9 cellular contexts compared by ENCODE assay signal in genomic region chr17:79391808-79392233, GRCh38.
DNase-seq lines count a peak whose midpoint lies in the region; ATAC-seq, FAIRE-seq and TF ChIP-seq lines count a peak whose summit lies in the region.
"Had no signal": no experiment of that assay in that cellular context is flagged by ENCODE, and none has a peak within 500 bp of the region (broad histone marks: within the 10 kb centered on the region; RNA-seq: fewer than 3 reads in every experiment).

No MANE protein-coding gene starts in this region.

- no peaks in the 10 kb centered on the region for H3K36me3 ChIP-seq in MM.1S (replicated peaks; ENCODE audit: insufficient read depth, low read length)
- H3K36me3 ChIP-seq in ovary = no peaks in the 10 kb centered on the region
- no peaks in the 10 kb centered on the region for H3K36me3 ChIP-seq in tibial nerve

- H3F3A ChIP-seq in MM.1S (ENCODE audit: insufficient read depth, low read length) = no peaks in the 10 kb centered on the region

- H3K9ac ChIP-seq in MM.1S (ENCODE audit: low read length) = no peak overlapping the region

- DNase-seq in DMS53 (lab: John Stamatoyannopoulos, UW) (peak; percentile 75), MM.1S (peak; percentile 51), SHP77 treated with DMSO at 0.1 percent for 48 hours (lab: John Stamatoyannopoulos, UW) (peak; percentile 26), frontal cortex (ENCODE audit: low spot score in 2 of 2) (peak; percentile 71 to 82), ovary (peak; percentile 58 to 84 (median 74)), tibial nerve (ENCODE audit: low spot score in 2 of 2) (peak; percentile 55 to 76)
- peak; percentile 44 for DNase-seq in activated effector memory CD4-positive, alpha-beta T cell treated with Interleukin-2 at 50 U/mL for 16 hours

- H3K4me3 ChIP-seq in MM.1S (ENCODE audit: low read length) (no peak overlapping the region), ovary (no peak overlapping the region), tibial nerve (no peak overlapping the region)

- H4K20me1 ChIP-seq in MM.1S (ENCODE audit: insufficient read depth, low read length) = no peaks in the 10 kb centered on the region

- 2% methylated on average over 18 of the region's 18 CpGs for WGBS in ovary, 3 donors
- 2 to 6% methylated on average over 18 of the region's 18 CpGs for WGBS in tibial nerve, 2 donors

- no peaks in the 10 kb centered on the region for H3K9me2 ChIP-seq in MM.1S (replicated peaks; ENCODE audit: insufficient read depth, low read length)

- intact Hi-C loops in ovary (cut with DNase I) = loop anchor here (2.0 to 10.0 kb wide), 6 partner anchors 305 to 397 kb away; partner anchors contain the start of gene C1QTNF1 (in 1 of the 4)

- H3K9me3 ChIP-seq in MM.1S (replicated peaks; ENCODE audit: insufficient read depth, low read length) (no peaks in the 10 kb centered on the region), ovary (no peaks in the 10 kb centered on the region), tibial nerve (no peaks in the 10 kb centered on the region)

- no peak for ATAC-seq in GM18861 (IDR thresholded peaks at IDR 0.05; ENCODE audit: unreplicated experiment)

- H3K79me2 ChIP-seq in MM.1S (ENCODE audit: low read length) = no peaks in the 10 kb centered on the region

- H3K4me1 ChIP-seq in MM.1S (ENCODE audit: low read length) (no peaks in the 10 kb centered on the region), ovary (ENCODE audit: insufficient read depth) (no peaks in the 10 kb centered on the region), tibial nerve (peaks cover 0 to 5% (median 0%) of the 10 kb centered on the region in 4 donors)

- peak; percentile 80 for TF ChIP-seq CTCF in MM.1S (IDR thresholded peaks at IDR 0.05; ENCODE audit: low read length)
- TF ChIP-seq CTCF in ovary (IDR thresholded peaks at IDR 0.05) = peak; percentile 48 to 75 (median 66)
- TF ChIP-seq CTCF in tibial nerve (IDR thresholded peaks at IDR 0.05) = peak; percentile 80 to 89 (median 88)

- H2AFZ ChIP-seq in MM.1S (ENCODE audit: low read length) = no peak overlapping the region

- no peak overlapping the region for H3K27ac ChIP-seq in MM.1S (ENCODE audit: low read length)
- H3K27ac ChIP-seq in ovary = no peak overlapping the region
- no peak overlapping the region for H3K27ac ChIP-seq in tibial nerve

- FAIRE-seq in frontal cortex (lab: Jason Lieb, UNC) = no peak
- FAIRE-seq: TTC549 had no signal

- H3K27me3 ChIP-seq in MM.1S (replicated peaks; ENCODE audit: insufficient read depth, low read length) (peaks cover 96% of the 10 kb centered on the region), ovary (no peaks in the 10 kb centered on the region), tibial nerve (peaks cover 0 to 93% of the 10 kb centered on the region in 2 donors)

- no peak overlapping the region for H3K4me2 ChIP-seq in MM.1S (ENCODE audit: low read depth, low read length)

- TF ChIP-seq EP300 in ovary (IDR thresholded peaks at IDR 0.05) (no peak), tibial nerve (IDR thresholded peaks at IDR 0.05) (no peak)

- TF ChIP-seq POLR2A in ovary (IDR thresholded peaks at IDR 0.05) = no peak
- no peak for TF ChIP-seq POLR2A in tibial nerve (IDR thresholded peaks at IDR 0.05)

Comparison
In these comparisons a context has a peak if more than half of its experiments do, and no peak if none do; other contexts are left out.
1. DNase-seq: peak in every context shown above with its lines; median percentile 76 in frontal cortex; 75 in DMS53; 74 in ovary; 66 in tibial nerve; 51 in MM.1S; 44 in activated effector memory CD4-positive, alpha-beta T cell treated with Interleukin-2 at 50 U/mL for 16 hours; 26 in SHP77 treated with DMSO at 0.1 percent for 48 hours.